Comparison of ENCODE assay signal across 1 cellular context in the genomic region with DNA sequence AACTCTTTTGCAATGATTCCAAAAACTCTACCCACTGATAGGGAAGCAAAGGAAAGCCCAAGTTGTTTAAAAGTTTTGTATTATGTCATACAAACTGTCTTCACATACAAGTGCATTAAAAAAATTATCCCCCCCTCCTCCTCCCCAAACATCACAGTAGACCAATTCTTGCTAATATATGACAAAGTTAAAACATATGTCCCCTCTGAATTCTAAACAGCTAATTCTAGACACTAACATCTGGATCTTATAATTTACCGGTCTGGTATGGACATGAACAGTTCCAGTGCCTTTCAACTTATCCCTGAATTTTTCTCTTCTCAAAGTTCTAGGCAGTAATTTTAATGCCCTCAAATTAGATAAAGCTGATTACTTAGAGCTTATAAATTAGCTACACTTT.
TF ChIP-seq lines count a peak whose summit lies in the region.

No MANE protein-coding gene starts in this region.

TF ChIP-seq in IMR-90, 13 proteins besides CTCF, POLR2A, EP300 and RAD21:
- TF ChIP-seq, protein P1, sequence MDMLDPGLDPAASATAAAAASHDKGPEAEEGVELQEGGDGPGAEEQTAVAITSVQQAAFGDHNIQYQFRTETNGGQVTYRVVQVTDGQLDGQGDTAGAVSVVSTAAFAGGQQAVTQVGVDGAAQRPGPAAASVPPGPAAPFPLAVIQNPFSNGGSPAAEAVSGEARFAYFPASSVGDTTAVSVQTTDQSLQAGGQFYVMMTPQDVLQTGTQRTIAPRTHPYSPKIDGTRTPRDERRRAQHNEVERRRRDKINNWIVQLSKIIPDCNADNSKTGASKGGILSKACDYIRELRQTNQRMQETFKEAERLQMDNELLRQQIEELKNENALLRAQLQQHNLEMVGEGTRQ (IDR thresholded peaks at IDR 0.05; ENCODE audit: low read depth, low read length), result no peak
- no peak for TF ChIP-seq MXI1 (IDR thresholded peaks at IDR 0.05; ENCODE audit: borderline replicate concordance, low read depth, low read length)
- no peak for TF ChIP-seq SMC3 (IDR thresholded peaks at IDR 0.05; ENCODE audit: low read depth, low read length)
- TF ChIP-seq RFX5 (IDR thresholded peaks at IDR 0.05; ENCODE audit: low read depth, low read length), result no peak
